10 cellular contexts compared by ENCODE assay signal in genomic region chr10:32954080-32954479, GRCh38. TPM values are rescaled to one million over a fixed set of nuclear protein-coding genes. Genes with fewer than 3 reads are reported as not detected.
DNase-seq lines count a peak whose midpoint lies in the region; ATAC-seq and TF ChIP-seq lines count a peak whose summit lies in the region.
"Had no signal": no experiment of that assay in that cellular context is flagged by ENCODE, and none has a peak within 500 bp of the region (broad histone marks: within the 10 kb centered on the region; RNA-seq: fewer than 3 reads in every experiment).

No MANE protein-coding gene starts in this region.

- H3K36me3 Mint-ChIP-seq in WTC11, result no peaks in the 10 kb centered on the region

- peak overlapping the region; percentile 70 for H3K4me3 ChIP-seq in smooth muscle cell
- no peak overlapping the region for H3K4me3 ChIP-seq in lower leg skin (ENCODE audit: low read depth, poor library complexity, severe bottlenecking)

- peak overlapping the region; percentile 37 for H3K27ac ChIP-seq in smooth muscle cell (ENCODE audit: low read depth)

- intact Hi-C loops in sciatic nerve (cut with DNase I), result no loop called here
- intact Hi-C loops in lower leg skin (cut with DNase I; ENCODE audit: low total_unique reads), result no loop called here

- POLR2A ChIA-PET in WTC11 (lab: Charles Lee), result interaction anchor here (1.5 kb wide), 1 partner anchor 13 kb away, joined by 4 read pairs; no protein-coding TSS in a partner anchor

- peaks cover 69% of the 10 kb centered on the region for H3K4me1 ChIP-seq in smooth muscle cell (ENCODE audit: low read depth)

- H3K36me3 ChIP-seq in smooth muscle cell (ENCODE audit: low read depth), result no peaks in the 10 kb centered on the region

- H2AFZ ChIP-seq in smooth muscle cell (ENCODE audit: low read depth), result no peak overlapping the region

- no peaks in the 10 kb centered on the region for H3K9me3 ChIP-seq in smooth muscle cell (replicated peaks; ENCODE audit: low read depth)

- peaks cover 86% of the 10 kb centered on the region for H4K20me1 ChIP-seq in smooth muscle cell (ENCODE audit: low read depth)

- H3K27me3 ChIP-seq in smooth muscle cell (ENCODE audit: low read depth), result no peaks in the 10 kb centered on the region

- no peaks in the 10 kb centered on the region for H3K9me3 Mint-ChIP-seq in WTC11

- H3K4me3 Mint-ChIP-seq in WTC11, result peak overlapping the region; percentile 76

- TF ChIP-seq CTCF in WTC11 (IDR thresholded peaks at IDR 0.05) (no peak), smooth muscle cell (IDR thresholded peaks at IDR 0.05; ENCODE audit: borderline replicate concordance, insufficient read depth, poor library complexity, severe bottlenecking) (no peak), lower leg skin (IDR thresholded peaks at IDR 0.05) (no peak)

- peak overlapping the region; percentile 4 for H3K9ac ChIP-seq in smooth muscle cell (ENCODE audit: low read depth)

- H3F3A ChIP-seq in smooth muscle cell (ENCODE audit: low read depth), result peaks cover 10% of the 10 kb centered on the region

- H3K4me2 ChIP-seq in smooth muscle cell, result peak overlapping the region; percentile 94

- peaks cover 77% of the 10 kb centered on the region for H3K4me1 Mint-ChIP-seq in WTC11

- H3K79me2 ChIP-seq in smooth muscle cell (ENCODE audit: low read depth), result peaks cover 95% of the 10 kb centered on the region

- H3K27ac Mint-ChIP-seq in WTC11, result peak overlapping the region; percentile 55

- no peaks in the 10 kb centered on the region for H3K27me3 Mint-ChIP-seq in WTC11 (ENCODE audit: low read depth)

- DNase-seq in NK-92 treated with Interleukin-12 subunit alpha and Interleukin-12 subunit beta, amount 100 ng/mL, for 24 hours (lab: John Stamatoyannopoulos, UW), result peak; percentile 3
- DNase-seq in NK-92 (lab: John Stamatoyannopoulos, UW; ENCODE audit: unreplicated experiment) (no peak), WTC11 (ENCODE audit: low spot score) (no peak), fibroblast of peridontal ligament (ENCODE audit: extremely low read depth) (peak; percentile 19), smooth muscle cell (lab: John Stamatoyannopoulos, UW; ENCODE audit: unreplicated experiment) (no peak), sciatic nerve (ENCODE audit: low spot score) (no peak), iPS-NIHi11 (ENCODE audit: low spot score) (no peak), lower leg skin (ENCODE audit: low spot score in 2 of 2) (no peak)
- DNase-seq: 8988T, cerebellar nuclear complex had no signal

- ATAC-seq in WTC11, result no peak
- ATAC-seq in sciatic nerve, result no peak

- CTCF ChIA-PET in WTC11 (lab: Charles Lee), result interaction anchor here (1.1 kb wide), 1 partner anchor 55 kb away, joined by 4 read pairs; no protein-coding TSS in a partner anchor

- TF ChIP-seq POLR2A in lower leg skin (IDR thresholded peaks at IDR 0.05), result no peak

TF ChIP-seq in WTC11, 78 proteins besides CTCF, POLR2A, EP300 and RAD21:
- TF ChIP-seq CREM (CRISPR knock-in tag; IDR thresholded peaks at IDR 0.05) (no peak), ZNF281 (CRISPR knock-in tag; IDR thresholded peaks at IDR 0.05) (no peak), ZMAT4 (CRISPR knock-in tag; IDR thresholded peaks at IDR 0.05) (no peak), ELF4 (CRISPR knock-in tag; IDR thresholded peaks at IDR 0.05; ENCODE audit: low read depth) (no peak), ATF1 (CRISPR knock-in tag; IDR thresholded peaks at IDR 0.05) (no peak), ARID4B (CRISPR knock-in tag; IDR thresholded peaks at IDR 0.05; ENCODE audit: borderline replicate concordance) (no peak)
TF ChIP-seq in WTC11: peak in this region for 0.

RNA-seq across cellular contexts. Expression of gene ITGB1, which starts 4.0 kb away (rescaled TPM):
- total RNA-seq in WTC11 (2021) (317 to 344 TPM (median 321 TPM) in 3 replicates), smooth muscle cell (2,267 and 2,867 TPM in 2 replicates), sciatic nerve (373 TPM), lower leg skin (100 to 1,000 TPM; 159 to 216 (median 209) TPM)
- polyA plus RNA-seq in smooth muscle cell, result 674 and 859 TPM in 2 replicates

Comparison
In these comparisons a context has a peak if more than half of its experiments do, and no peak if none do; other contexts are left out.
1. DNase-seq: peak in NK-92 treated with Interleukin-12 subunit alpha and Interleukin-12 subunit beta, amount 100 ng/mL, for 24 hours (single experiment) and fibroblast of peridontal ligament (single experiment); none in NK-92 (single experiment), WTC11 (single experiment), smooth muscle cell (single experiment), sciatic nerve (single experiment), iPS-NIHi11 (single experiment) and lower leg skin (0 of 2).